In the genomic region with DNA sequence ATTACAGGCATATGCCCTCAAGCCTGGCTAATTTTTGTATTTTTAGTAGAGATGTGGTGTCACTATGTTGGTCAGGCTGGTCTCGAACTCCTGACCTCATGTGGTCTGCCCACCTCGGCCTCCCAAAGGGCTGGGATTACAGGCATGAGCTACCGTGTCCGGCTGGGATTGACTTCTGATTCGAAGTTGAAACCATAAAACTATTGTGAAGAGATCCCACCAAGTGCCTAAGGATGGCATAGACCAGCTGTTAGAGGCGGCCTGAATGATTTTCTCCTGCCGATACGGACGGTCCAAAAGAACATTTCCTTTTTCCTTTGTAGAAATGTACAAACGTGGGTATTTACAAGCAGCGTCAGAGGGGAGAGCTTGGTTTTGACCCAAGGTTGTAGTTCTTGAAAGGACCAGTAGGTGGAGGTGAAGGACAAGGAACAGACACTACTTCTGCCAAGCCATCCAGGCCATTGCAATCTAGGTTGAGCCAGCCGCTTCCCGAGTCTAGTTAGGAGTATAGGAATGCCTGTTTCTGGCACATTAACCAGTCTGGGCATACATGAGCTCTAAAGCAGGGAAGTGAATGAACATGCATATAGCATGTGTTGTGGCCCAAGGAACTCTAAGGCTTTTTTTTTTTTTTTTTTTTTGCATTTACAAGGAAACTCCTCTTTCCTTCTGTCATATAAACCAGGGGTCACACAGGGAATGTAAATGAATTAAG, we compare ENCODE assay signal across 8 cellular contexts. TPM values are rescaled to one million over a fixed set of nuclear protein-coding genes. Genes with fewer than 3 reads are reported as not detected.
DNase-seq lines count a peak whose midpoint lies in the region; ATAC-seq, FAIRE-seq and TF ChIP-seq lines count a peak whose summit lies in the region.

No MANE protein-coding gene starts in this region.

- H3K27me3 ChIP-seq in WERI-Rb-1 (ENCODE audit: insufficient read depth, low read depth, severe bottlenecking): peaks cover 88% of the 10 kb centered on the region
- H3K27me3 ChIP-seq in breast epithelium: peaks cover 0 to 5% of the 10 kb centered on the region in 2 donors

- CTCF ChIA-PET in HEK293 (lab: Yijun Ruan, JAX): interaction anchor here (0.5 to 10.1 kb wide), 64 partner anchors 9 to 1601 kb away, joined by 3 to 243 read pairs (median 4); partner anchors contain the start of gene BCAS4

- no peak for ATAC-seq in HG03045 (IDR thresholded peaks at IDR 0.05; ENCODE audit: unreplicated experiment)

- H3K27ac ChIP-seq in HEK293 (ENCODE audit: extremely low read depth, low read depth, low read length): no peak overlapping the region
- no peak overlapping the region for H3K27ac ChIP-seq in WERI-Rb-1
- H3K27ac ChIP-seq in breast epithelium: no peak overlapping the region
- H3K27ac ChIP-seq in kidney (ENCODE audit: low read depth in 2 of 2, low read length in 2 of 2): no peak overlapping the region

- H3K4me1 ChIP-seq in HEK293 (ENCODE audit: control insufficient read depth, insufficient read depth, low read length): no peaks in the 10 kb centered on the region
- H3K4me1 ChIP-seq in breast epithelium: no peaks in the 10 kb centered on the region
- H3K4me1 ChIP-seq in kidney (ENCODE audit: control insufficient read depth in 1 of 2, insufficient read depth in 1 of 2, low read depth in 1 of 2, low read length in 2 of 2): no peaks in the 10 kb centered on the region

- no peak for TF ChIP-seq POLR2A in breast epithelium (IDR thresholded peaks at IDR 0.05)

- H3K9ac ChIP-seq in kidney (ENCODE audit: low read length in 2 of 2): no peak overlapping the region

- POLR2A ChIA-PET in HEK293 (lab: Yijun Ruan, JAX): interaction anchor here (0.8 to 1.0 kb wide), 4 partner anchors 9 to 302 kb away, joined by 3 to 8 read pairs (median 6); partner anchors contain the start of genes DPM1 and MOCS3

- H3K9me3 ChIP-seq in HEK293 (ENCODE audit: control insufficient read depth, insufficient read depth, low read depth, low read length) (no peaks in the 10 kb centered on the region), WERI-Rb-1 (ENCODE audit: severe bottlenecking) (no peaks in the 10 kb centered on the region), breast epithelium (no peaks in the 10 kb centered on the region), kidney (ENCODE audit: control insufficient read depth in 1 of 2, low read length in 2 of 2) (no peaks in the 10 kb centered on the region)

- H3K4me3 ChIP-seq in HEK293 (ENCODE audit: low read depth, low read length) (no peak overlapping the region), WERI-Rb-1 (ENCODE audit: low read depth, low read length) (no peak overlapping the region), breast epithelium (no peak overlapping the region), kidney (ENCODE audit: low read length in 2 of 2) (no peak overlapping the region)

- TF ChIP-seq CTCF in HEK293 (tag by site-specific recombination; IDR thresholded peaks at IDR 0.05) (peak; percentile 80), WERI-Rb-1 (IDR thresholded peaks at IDR 0.05; ENCODE audit: low read depth, low read length) (peak; percentile 82), breast epithelium (IDR thresholded peaks at IDR 0.05) (peak; percentile 93 to 96 (median 94)), kidney (IDR thresholded peaks at IDR 0.05; ENCODE audit: borderline replicate concordance, extremely low read depth, insufficient read depth) (peak; percentile 87)

- intact Hi-C loops in breast epithelium (cut with DNase I; ENCODE audit: low total_unique reads) (loop anchor here (10.0 kb wide), 1 partner anchor 217 kb away; no protein-coding TSS in a partner anchor), kidney (cut with DNase I) (loop anchor here (5.0 kb wide), 1 partner anchor 320 kb away; no protein-coding TSS in a partner anchor)

- no peaks in the 10 kb centered on the region for H3K36me3 ChIP-seq in HEK293 (ENCODE audit: control insufficient read depth in 2 of 2, insufficient read depth in 1 of 2, low read length in 2 of 2)
- no peaks in the 10 kb centered on the region for H3K36me3 ChIP-seq in WERI-Rb-1
- H3K36me3 ChIP-seq in breast epithelium: no peaks in the 10 kb centered on the region
- H3K36me3 ChIP-seq in kidney (ENCODE audit: control insufficient read depth in 1 of 2, insufficient read depth in 2 of 2, low read length in 2 of 2): no peaks in the 10 kb centered on the region

- DNase-seq in COLO829 (ENCODE audit: low spot score): peak; percentile 79
- peak; percentile 85 for DNase-seq in NCI-H2227 treated with DMSO at 0.1 percent for 48 hours (lab: John Stamatoyannopoulos, UW)
- DNase-seq in WERI-Rb-1: peak; percentile 67
- peak; percentile 61 to 73 for DNase-seq in breast epithelium (ENCODE audit: low spot score in 2 of 2)
- no peak for DNase-seq in kidney
- peak; percentile 43 for DNase-seq in stimulated activated CD4-positive, alpha-beta T cell treated with anti-CD3 and anti-CD28 coated beads, Interleukin-2, amount 100 ng/mL, for 4 hours (ENCODE audit: low read depth)

- no peak for FAIRE-seq in kidney (lab: Jason Lieb, UNC)

TF ChIP-seq in HEK293, 187 proteins besides CTCF, POLR2A, EP300 and RAD21 (continues in another document):
- TF ChIP-seq KLF10 (tag by site-specific recombination; IDR thresholded peaks at IDR 0.05) (no peak), ZBTB48 (tag by site-specific recombination; IDR thresholded peaks at IDR 0.05) (no peak), ZBTB20 (tag by site-specific recombination; IDR thresholded peaks at IDR 0.05) (no peak), ZNF404 (tag by site-specific recombination; IDR thresholded peaks at IDR 0.05) (no peak), SP7 (tag by site-specific recombination; IDR thresholded peaks at IDR 0.05) (0 out of 2 replicates have a peak, but pooled peaks have one; percentile 23), ZNF514 (tag by site-specific recombination; IDR thresholded peaks at IDR 0.05) (no peak), OVOL3 (tag by site-specific recombination; IDR thresholded peaks at IDR 0.05) (no peak), ZNF394 (tag by site-specific recombination; IDR thresholded peaks at IDR 0.05; ENCODE audit: borderline replicate concordance) (no peak), ZNF311 (tag by site-specific recombination; IDR thresholded peaks at IDR 0.05; ENCODE audit: borderline replicate concordance) (no peak), ZNF138 (tag by site-specific recombination; IDR thresholded peaks at IDR 0.05; ENCODE audit: borderline replicate concordance) (no peak), ZNF335 (tag by site-specific recombination; conservative IDR thresholded peaks at IDR 0.05) (peak; percentile 87), ZBTB17 (tag by site-specific recombination; IDR thresholded peaks at IDR 0.05) (peak; percentile 84), ZBTB6 (tag by site-specific recombination; IDR thresholded peaks at IDR 0.05) (no peak), SCRT2 (tag by site-specific recombination; IDR thresholded peaks at IDR 0.05) (no peak), RBAK (tag by site-specific recombination; IDR thresholded peaks at IDR 0.05) (no peak), ZNF16 (tag by site-specific recombination; IDR thresholded peaks at IDR 0.05; ENCODE audit: low read depth) (no peak)
- TF ChIP-seq, protein P1, sequence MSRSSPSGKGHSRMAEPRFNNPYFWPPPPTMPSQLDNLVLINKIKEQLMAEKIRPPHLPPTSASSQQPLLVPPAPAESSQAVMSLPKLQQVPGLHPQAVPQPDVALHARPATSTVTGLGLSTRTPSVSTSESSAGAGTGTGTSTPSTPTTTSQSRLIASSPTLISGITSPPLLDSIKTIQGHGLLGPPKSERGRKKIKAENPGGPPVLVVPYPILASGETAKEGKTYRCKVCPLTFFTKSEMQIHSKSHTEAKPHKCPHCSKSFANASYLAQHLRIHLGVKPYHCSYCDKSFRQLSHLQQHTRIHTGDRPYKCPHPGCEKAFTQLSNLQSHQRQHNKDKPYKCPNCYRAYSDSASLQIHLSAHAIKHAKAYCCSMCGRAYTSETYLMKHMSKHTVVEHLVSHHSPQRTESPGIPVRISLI (tag by site-specific recombination; IDR thresholded peaks at IDR 0.05): no peak
- TF ChIP-seq, protein P2, sequence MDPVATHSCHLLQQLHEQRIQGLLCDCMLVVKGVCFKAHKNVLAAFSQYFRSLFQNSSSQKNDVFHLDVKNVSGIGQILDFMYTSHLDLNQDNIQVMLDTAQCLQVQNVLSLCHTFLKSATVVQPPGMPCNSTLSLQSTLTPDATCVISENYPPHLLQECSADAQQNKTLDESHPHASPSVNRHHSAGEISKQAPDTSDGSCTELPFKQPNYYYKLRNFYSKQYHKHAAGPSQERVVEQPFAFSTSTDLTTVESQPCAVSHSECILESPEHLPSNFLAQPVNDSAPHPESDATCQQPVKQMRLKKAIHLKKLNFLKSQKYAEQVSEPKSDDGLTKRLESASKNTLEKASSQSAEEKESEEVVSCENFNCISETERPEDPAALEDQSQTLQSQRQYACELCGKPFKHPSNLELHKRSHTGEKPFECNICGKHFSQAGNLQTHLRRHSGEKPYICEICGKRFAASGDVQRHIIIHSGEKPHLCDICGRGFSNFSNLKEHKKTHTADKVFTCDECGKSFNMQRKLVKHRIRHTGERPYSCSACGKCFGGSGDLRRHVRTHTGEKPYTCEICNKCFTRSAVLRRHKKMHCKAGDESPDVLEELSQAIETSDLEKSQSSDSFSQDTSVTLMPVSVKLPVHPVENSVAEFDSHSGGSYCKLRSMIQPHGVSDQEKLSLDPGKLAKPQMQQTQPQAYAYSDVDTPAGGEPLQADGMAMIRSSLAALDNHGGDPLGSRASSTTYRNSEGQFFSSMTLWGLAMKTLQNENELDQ (tag by site-specific recombination; IDR thresholded peaks at IDR 0.05; ENCODE audit: low read depth): no peak

RNA-seq across cellular contexts. Expression of gene MOCS3, which starts 29.0 kb away (rescaled TPM):
- total RNA-seq in breast epithelium: 1 to 10 TPM; 4.5 to 6.4 (median 4.9) TPM
- total RNA-seq in kidney: 5.1 TPM
- polyA plus RNA-seq in kidney (ENCODE audit: insufficient read depth, low read depth, low replicate concordance): 1.9 TPM

RNA-seq across cellular contexts. Expression of gene DPM1, which starts 29.3 kb away (rescaled TPM):
- total RNA-seq in breast epithelium (10 to 100 TPM; 43.4 to 61.2 (median 53.4) TPM), kidney (32.4 TPM)
- polyA plus RNA-seq in kidney (ENCODE audit: insufficient read depth, low read depth, low replicate concordance): 53.2 TPM

RNA-seq across cellular contexts. Expression of gene KCNG1, which starts 35.3 kb away (rescaled TPM):
- total RNA-seq in breast epithelium (1 to 10 TPM in 2 of 3 donors, not detected in 1; 1.3 to 7.0 TPM), kidney (0.35 TPM)
- polyA plus RNA-seq in kidney (ENCODE audit: insufficient read depth, low read depth, low replicate concordance): 0.58 TPM

RNA-seq across cellular contexts. Expression of gene ADNP, which starts 56.4 kb away (rescaled TPM):
- total RNA-seq in breast epithelium (10 to 100 TPM; 51.7 to 70.2 (median 60.0) TPM), kidney (66.7 TPM)
- 32.0 TPM for polyA plus RNA-seq in kidney (ENCODE audit: insufficient read depth, low read depth, low replicate concordance)
